ENCODE assay signal across 3 cellular contexts in genomic region chr2:110124038-110124825, GRCh38.
TF ChIP-seq lines count a peak whose summit lies in the region.

No MANE protein-coding gene starts in this region.

TF ChIP-seq in SK-N-SH, 30 proteins besides CTCF, POLR2A, EP300 and RAD21:
- TF ChIP-seq USF1 (IDR thresholded peaks at IDR 0.05; ENCODE audit: borderline replicate concordance, low read depth) (no peak), GATA2 (CRISPR knock-in tag; IDR thresholded peaks at IDR 0.05) (no peak), RXRA (IDR thresholded peaks at IDR 0.05; ENCODE audit: borderline replicate concordance, low read depth) (no peak), EZH2phosphoT487 (IDR thresholded peaks at IDR 0.05; ENCODE audit: borderline replicate concordance, low read depth) (no peak), TAF1 (IDR thresholded peaks at IDR 0.05; ENCODE audit: borderline replicate concordance, low read depth, low read length) (no peak), IRF3 (IDR thresholded peaks at IDR 0.05; ENCODE audit: low read depth, low read length) (no peak), YY1 (IDR thresholded peaks at IDR 0.05; ENCODE audit: low read depth) (no peak), TCF12 (IDR thresholded peaks at IDR 0.05) (no peak), TEAD4 (IDR thresholded peaks at IDR 0.05; ENCODE audit: borderline replicate concordance, insufficient read depth) (no peak), POLR2AphosphoS5 (IDR thresholded peaks at IDR 0.05; ENCODE audit: low read depth, low read length) (no peak), MXI1 (IDR thresholded peaks at IDR 0.05; ENCODE audit: low read depth, low read length) (no peak), NRF1 (IDR thresholded peaks at IDR 0.05; ENCODE audit: low read depth, low read length) (no peak), CHD2 (IDR thresholded peaks at IDR 0.05; ENCODE audit: low read length, partially characterized antibody) (no peak), SMC3 (IDR thresholded peaks at IDR 0.05; ENCODE audit: low read depth, low read length) (no peak), MEF2A (IDR thresholded peaks at IDR 0.05; ENCODE audit: borderline replicate concordance, low read depth) (no peak), JUND (IDR thresholded peaks at IDR 0.05) (no peak), SIN3A (IDR thresholded peaks at IDR 0.05; ENCODE audit: borderline replicate concordance, low read depth, low read length) (no peak), MAX (IDR thresholded peaks at IDR 0.05; ENCODE audit: low read depth) (no peak), FOXM1 (IDR thresholded peaks at IDR 0.05; ENCODE audit: low read depth) (no peak)

TF ChIP-seq in SK-N-SH treated with all-trans-retinoic acid at 6 μM for 48 hours, 23 proteins besides CTCF, POLR2A, EP300 and RAD21:
- TF ChIP-seq ZFP30 (CRISPR knock-in tag; IDR thresholded peaks at IDR 0.05), result no peak
- no peak for TF ChIP-seq ZNF565 (CRISPR knock-in tag; conservative IDR thresholded peaks at IDR 0.05; ENCODE audit: low read depth)
- TF ChIP-seq BACH2 (CRISPR knock-in tag; IDR thresholded peaks at IDR 0.05; ENCODE audit: borderline replicate concordance), result no peak
- TF ChIP-seq RARB (CRISPR knock-in tag; IDR thresholded peaks at IDR 0.05), result no peak

TF ChIP-seq in GM12878, 131 proteins besides CTCF, POLR2A, EP300 and RAD21:
- TF ChIP-seq KAT2A (conservative IDR thresholded peaks at IDR 0.05; ENCODE audit: control insufficient read depth, low read depth, low read length) (no peak), SMAD5 (IDR thresholded peaks at IDR 0.05; ENCODE audit: low read depth) (no peak), ZBED1 (IDR thresholded peaks at IDR 0.05; ENCODE audit: borderline replicate concordance) (no peak), GATAD2B (conservative IDR thresholded peaks at IDR 0.05; ENCODE audit: low read depth) (no peak), E2F8 (IDR thresholded peaks at IDR 0.05; ENCODE audit: low read depth, partially characterized antibody) (no peak), SREBF2 (IDR thresholded peaks at IDR 0.05; ENCODE audit: low read length) (no peak), ZBTB4 (CRISPR knock-in tag; IDR thresholded peaks at IDR 0.05) (no peak), ZNF592 (IDR thresholded peaks at IDR 0.05) (no peak), MTA2 (IDR thresholded peaks at IDR 0.05; ENCODE audit: low read depth) (no peak), HSF1 (IDR thresholded peaks at IDR 0.05; ENCODE audit: low read depth, low read length) (no peak), MAX (IDR thresholded peaks at IDR 0.05; ENCODE audit: low read depth, low read length) (no peak)
